Comparison of ENCODE assay signal across 9 cellular contexts in genomic region chr13:48222358-48223015, GRCh38. TPM values are rescaled to one million over a fixed set of nuclear protein-coding genes. Genes with fewer than 3 reads are reported as not detected.
DNase-seq lines count a peak whose midpoint lies in the region; ATAC-seq and TF ChIP-seq lines count a peak whose summit lies in the region.
"Had no signal": no experiment of that assay in that cellular context is flagged by ENCODE, and none has a peak within 500 bp of the region (broad histone marks: within the 10 kb centered on the region; RNA-seq: fewer than 3 reads in every experiment).

No MANE protein-coding gene starts in this region.

- POLR2A ChIA-PET in T-cell (lab: Charles Lee) (interaction anchor here (0.6 to 1.3 kb wide), 3 partner anchors 10 to 89 kb away, joined by 3 read pairs; partner anchors contain the start of gene ITM2B (in 1 of the 2)), OCI-LY7 (lab: Charles Lee) (no interaction called here)

- intact Hi-C loops in gastrocnemius medialis (cut with DNase I; ENCODE audit: low total_unique reads) (loop anchor here (1.0 kb wide), 1 partner anchor 66 kb away; no protein-coding TSS in a partner anchor), OCI-LY7 (cut with micrococcal nuclease; ENCODE audit: unreplicated experiment) (no loop called here)

- no peak for TF ChIP-seq POLR2A in gastrocnemius medialis (IDR thresholded peaks at IDR 0.05)

- peak overlapping the region; percentile 64 to 82 (median 72) for H3K27ac ChIP-seq in gastrocnemius medialis
- no peak overlapping the region for H3K27ac ChIP-seq in OCI-LY7 (ENCODE audit: low read depth, low read length, poor library complexity, severe bottlenecking)

- H3K27me3 ChIP-seq in gastrocnemius medialis: no peaks in the 10 kb centered on the region

- DNase-seq in EH (ENCODE audit: low read depth): peak; percentile 48
- DNase-seq in T-cell: no peak
- peak; percentile 78 for DNase-seq in fibroblast of the aortic adventitia (ENCODE audit: low read depth)
- peak in 1 of 2 donors; percentile 27 for DNase-seq in gastrocnemius medialis
- no peak for DNase-seq in OCI-LY7 (ENCODE audit: low spot score)
- no peak for DNase-seq in NCI-H1092 treated with DMSO at 0.1 percent for 48 hours (lab: John Stamatoyannopoulos, UW)
- no peak for DNase-seq in stimulated activated naive CD4-positive, alpha-beta T cell treated with Interleukin-2 at 50 U/mL for 16 hours (lab: John Stamatoyannopoulos, UW)
- no peak for DNase-seq in chondrocyte (ENCODE audit: low spot score)
- DNase-seq: KBM-7 had no signal

- H3K4me1 Mint-ChIP-seq in T-cell: peaks cover 66 to 78% (median 66%) of the 10 kb centered on the region in 3 donors
- H3K4me1 Mint-ChIP-seq in chondrocyte (ENCODE audit: low read depth): peaks cover 13% of the 10 kb centered on the region

- H3K9me3 Mint-ChIP-seq in T-cell (no peaks in the 10 kb centered on the region), chondrocyte (ENCODE audit: low read depth) (no peaks in the 10 kb centered on the region)

- H3K36me3 Mint-ChIP-seq in T-cell (no peaks in the 10 kb centered on the region), chondrocyte (ENCODE audit: low read depth) (no peaks in the 10 kb centered on the region)

- H3K4me1 ChIP-seq in gastrocnemius medialis: peaks cover 0 to 17% of the 10 kb centered on the region in 2 donors
- H3K4me1 ChIP-seq in OCI-LY7 (ENCODE audit: insufficient read depth, low read length, poor library complexity, severe bottlenecking): peaks cover 9% of the 10 kb centered on the region

- ATAC-seq in T-cell (replicated peaks in 1 of 4) (no peak), gastrocnemius medialis (peak; percentile 77 to 86)

- H3K79me2 ChIP-seq in OCI-LY7 (ENCODE audit: insufficient read depth, low read depth, low read length): no peaks in the 10 kb centered on the region

- BruUV-seq in OCI-LY7 (replicated peaks; lab: Mats Ljungman, UMichigan): no TSS peak

- H3K4me2 ChIP-seq in OCI-LY7 (ENCODE audit: low read length): no peak overlapping the region

- CTCF ChIA-PET in T-cell (lab: Charles Lee) (interaction anchor here (0.6 to 1.9 kb wide), 6 partner anchors 13 to 128 kb away, joined by 3 to 6 read pairs (median 4); partner anchors contain the start of gene MED4 (in 1 of the 2)), OCI-LY7 (lab: Charles Lee; ENCODE audit: unreplicated experiment) (no interaction called here)

- peak overlapping the region; percentile 98 to 99 for H3K27ac Mint-ChIP-seq in T-cell
- no peak overlapping the region for H3K27ac Mint-ChIP-seq in chondrocyte (ENCODE audit: unreplicated experiment)

- H3K9me3 ChIP-seq in gastrocnemius medialis (no peaks in the 10 kb centered on the region), OCI-LY7 (ENCODE audit: low read length) (no peaks in the 10 kb centered on the region)

- H4K20me1 ChIP-seq in OCI-LY7 (ENCODE audit: insufficient read depth, low read length): no peaks in the 10 kb centered on the region

- no peaks in the 10 kb centered on the region for H3K27me3 Mint-ChIP-seq in T-cell
- H3K27me3 Mint-ChIP-seq in chondrocyte (ENCODE audit: low read depth): no peaks in the 10 kb centered on the region

- H2AFZ ChIP-seq in OCI-LY7 (ENCODE audit: low read length): no peak overlapping the region

- in situ Hi-C loops in gastrocnemius medialis (cut with MboI; ENCODE audit: low sequenced_read_pairs in 4 of 4): no loop called here

- H3K36me3 ChIP-seq in gastrocnemius medialis: no peaks in the 10 kb centered on the region
- H3K36me3 ChIP-seq in OCI-LY7 (ENCODE audit: insufficient read depth, low read length): no peaks in the 10 kb centered on the region

- H3K9me2 ChIP-seq in OCI-LY7 (ENCODE audit: insufficient read depth, low read length): no peaks in the 10 kb centered on the region

- H3K4me3 ChIP-seq in fibroblast of the aortic adventitia (ENCODE audit: low read depth, low read length): peak overlapping the region; percentile 55
- H3K4me3 ChIP-seq in gastrocnemius medialis: peak overlapping the region; percentile 42 to 44 (median 44)
- H3K4me3 ChIP-seq in OCI-LY7 (ENCODE audit: low read depth, low read length, poor library complexity, severe bottlenecking): no peak overlapping the region

- H3K4me3 Mint-ChIP-seq in T-cell (peak overlapping the region; percentile 53 to 69 (median 66)), chondrocyte (ENCODE audit: unreplicated experiment) (no peak overlapping the region)

- TF ChIP-seq CTCF in fibroblast of the aortic adventitia (IDR thresholded peaks at IDR 0.05; ENCODE audit: insufficient read depth, low read length) (no peak), gastrocnemius medialis (IDR thresholded peaks at IDR 0.05 in 4 of 5, conservative IDR thresholded peaks at IDR 0.05 in 1 of 5) (no peak), OCI-LY7 (conservative IDR thresholded peaks at IDR 0.05; ENCODE audit: low read length) (no peak), chondrocyte (IDR thresholded peaks at IDR 0.05) (no peak)

RNA-seq across cellular contexts. Expression of gene ITM2B, which starts 10.5 kb away (rescaled TPM):
- total RNA-seq in T-cell (100 to 1,000 TPM; 347 to 539 (median 452) TPM), fibroblast of the aortic adventitia (ENCODE audit: low replicate concordance) (414 and 429 TPM in 2 replicates), gastrocnemius medialis (100 to 1,000 TPM; 107 to 209 (median 168) TPM), OCI-LY7 (2022) (43.3 and 44.5 TPM in 2 replicates), chondrocyte (339 to 450 TPM (median 350 TPM) in 3 replicates)
- total RNA-seq in OCI-LY7 (2014; rRNA removed; shearing (Covaris generic)): 14.7 and 21.1 TPM in 2 replicates

Comparison
In these comparisons a context has a peak if more than half of its experiments do, and no peak if none do; other contexts are left out.
1. DNase-seq: peak in EH (single experiment) and fibroblast of the aortic adventitia (single experiment); none in T-cell (0 of 34), OCI-LY7 (single experiment), NCI-H1092 treated with DMSO at 0.1 percent for 48 hours (single experiment), stimulated activated naive CD4-positive, alpha-beta T cell treated with Interleukin-2 at 50 U/mL for 16 hours (single experiment) and chondrocyte (single experiment).
2. ATAC-seq: peak in gastrocnemius medialis (2 of 2); none in T-cell (0 of 4).